In the genomic region with DNA sequence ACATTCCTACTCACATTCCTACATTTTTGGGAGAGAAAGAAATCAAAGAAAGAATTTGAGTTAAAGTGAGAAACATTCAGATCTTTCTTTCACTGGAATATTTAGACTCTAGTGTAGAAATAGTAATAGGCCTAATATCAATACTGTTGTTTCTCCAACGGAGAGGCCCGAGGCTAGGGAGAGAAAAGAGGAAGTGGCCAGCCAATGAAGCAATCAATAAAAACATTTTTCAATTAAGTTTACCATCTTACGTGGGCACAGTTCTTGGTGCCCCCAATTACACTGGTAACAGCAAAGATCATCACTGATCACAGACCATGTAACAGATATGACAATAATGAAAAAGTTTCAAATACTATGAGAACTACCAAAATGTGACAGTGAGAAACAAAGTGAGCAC, we compare ENCODE assay signal across 1 cellular context.
A peak's percentile ranks its signal among the peaks of the same experiment; 100 is the strongest.
TF ChIP-seq lines count a peak whose summit lies in the region.

No MANE protein-coding gene starts in this region.

TF ChIP-seq in K562, 482 proteins besides CTCF, POLR2A, EP300 and RAD21:
- TF ChIP-seq CEBPG (CRISPR knock-in tag; IDR thresholded peaks at IDR 0.05), result no peak
- no peak for TF ChIP-seq CEBPG (tag; conservative IDR thresholded peaks at IDR 0.05 in 1 of 2, IDR thresholded peaks at IDR 0.05 in 1 of 2)
- TF ChIP-seq SPI1 (IDR thresholded peaks at IDR 0.05; ENCODE audit: borderline replicate concordance, low read depth, low read length), result 0 out of 2 replicates have a peak, but pooled peaks have one; percentile 18
